In genomic region chr16:30521873-30522641, GRCh38 we compare ENCODE assay signal across 15 cellular contexts. TPM values are rescaled to one million over a fixed set of nuclear protein-coding genes. Genes with fewer than 3 reads are reported as not detected.
DNase-seq lines count a peak whose midpoint lies in the region; ATAC-seq, FAIRE-seq and TF ChIP-seq lines count a peak whose summit lies in the region.
"Had no signal": no experiment of that assay in that cellular context is flagged by ENCODE, and none has a peak within 500 bp of the region (broad histone marks: within the 10 kb centered on the region; RNA-seq: fewer than 3 reads in every experiment).

No MANE protein-coding gene starts in this region.

- H3K9me3 ChIP-seq in neutrophil, result no peaks in the 10 kb centered on the region
- H3K9me3 ChIP-seq in effector memory CD4-positive, alpha-beta T cell (ENCODE audit: control insufficient read depth, low read length), result no peaks in the 10 kb centered on the region
- H3K9me3 ChIP-seq: SJCRH30, thyroid gland had no signal

- H3K4me1 Mint-ChIP-seq in T-cell, result peaks cover 11 to 19% (median 13%) of the 10 kb centered on the region in 3 donors

- H3K4me3 Mint-ChIP-seq in T-cell, result no peak overlapping the region

- peak; percentile 13 for FAIRE-seq in GM12891 (lab: Jason Lieb, UNC)

- no peak for TF ChIP-seq POLR2A in GM12891 (IDR thresholded peaks at IDR 0.05; ENCODE audit: low read depth, low read length)

- POLR2A ChIA-PET in T-cell (lab: Charles Lee), result no interaction called here

- no peaks in the 10 kb centered on the region for H3K9me3 Mint-ChIP-seq in T-cell

- H3K27me3 Mint-ChIP-seq in T-cell, result no peaks in the 10 kb centered on the region

- H3K36me3 ChIP-seq in neutrophil, result peaks cover 65% of the 10 kb centered on the region
- H3K36me3 ChIP-seq in effector memory CD4-positive, alpha-beta T cell (ENCODE audit: control insufficient read depth, insufficient read depth, low read length), result peaks cover 47% of the 10 kb centered on the region

- no peak for DNase-seq in GM12891 (ENCODE audit: insufficient read length, low spot score)
- no peak for DNase-seq in T-cell
- DNase-seq in epithelial cell of proximal tubule (ENCODE audit: low read depth), result peak; percentile 88
- DNase-seq in effector memory CD4-positive, alpha-beta T cell, result no peak
- no peak for DNase-seq in GDM1 (lab: John Stamatoyannopoulos, UW)
- no peak for DNase-seq in C1 segment of cervical spinal cord (lab: John Stamatoyannopoulos, UW)
- DNase-seq: activated CD4-positive, CD25-positive, alpha-beta regulatory T cell; activated effector memory CD4-positive, alpha-beta T cell treated with anti-CD3 and anti-CD28 coated beads, Interleukin-2, amount 50 U/mL, for 16 hours; COR-L47; NCI-H187 treated with DMSO at 0.1 percent for 48 hours; NCI-H82; SJCRH30 had no signal

- H3K4me1 ChIP-seq in neutrophil (ENCODE audit: control insufficient read depth in 1 of 2, insufficient read depth in 1 of 2, low read depth in 1 of 2, low read length in 1 of 2), result peaks cover 6 to 9% of the 10 kb centered on the region in 2 experiments
- H3K4me1 ChIP-seq in effector memory CD4-positive, alpha-beta T cell (ENCODE audit: control insufficient read depth, insufficient read depth, low read length, poor library complexity, severe bottlenecking), result peaks cover 4% of the 10 kb centered on the region
- H3K4me1 ChIP-seq: SJCRH30 had no signal

- peak overlapping the region; percentile 4 for H3K27ac Mint-ChIP-seq in T-cell

- no peak for ATAC-seq in T-cell (replicated peaks in 1 of 4)
- ATAC-seq: esophagus mucosa had no signal

- no peak overlapping the region for H3K4me3 ChIP-seq in epithelial cell of proximal tubule (ENCODE audit: low read depth, low read length)
- H3K4me3 ChIP-seq in neutrophil (ENCODE audit: low read depth in 1 of 2, low read length in 1 of 2), result no peak overlapping the region
- no peak overlapping the region for H3K4me3 ChIP-seq in effector memory CD4-positive, alpha-beta T cell (ENCODE audit: insufficient read depth, low read depth, low read length, poor library complexity, severe bottlenecking)
- H3K4me3 ChIP-seq: SJCRH30, thyroid gland had no signal

- CTCF ChIA-PET in T-cell (lab: Charles Lee), result no interaction called here

- peaks cover 31% of the 10 kb centered on the region for H3K36me3 Mint-ChIP-seq in T-cell

- TF ChIP-seq CTCF in epithelial cell of proximal tubule (conservative IDR thresholded peaks at IDR 0.05; ENCODE audit: low read depth, low read length) (peak; percentile 19), neutrophil (IDR thresholded peaks at IDR 0.05) (no peak)

- H3K27me3 ChIP-seq in neutrophil, result no peaks in the 10 kb centered on the region
- H3K27me3 ChIP-seq in effector memory CD4-positive, alpha-beta T cell (replicated peaks; ENCODE audit: control insufficient read depth, insufficient read depth, low read length, poor library complexity, severe bottlenecking), result no peaks in the 10 kb centered on the region
- H3K27me3 ChIP-seq: SJCRH30, thyroid gland had no signal

- peak overlapping the region; percentile 11 for H3K27ac ChIP-seq in neutrophil
- H3K27ac ChIP-seq in effector memory CD4-positive, alpha-beta T cell (ENCODE audit: insufficient read depth, low read length, poor library complexity, severe bottlenecking), result no peak overlapping the region
- H3K27ac ChIP-seq: SJCRH30, thyroid gland had no signal

TF ChIP-seq in GM12891, 5 proteins besides CTCF, POLR2A, EP300 and RAD21:
- no peak for TF ChIP-seq POLR2AphosphoS5 (IDR thresholded peaks at IDR 0.05; ENCODE audit: low read depth, low read length)
- no peak for TF ChIP-seq SPI1 (IDR thresholded peaks at IDR 0.05; ENCODE audit: low read depth, low read length)
- TF ChIP-seq PAX5 (IDR thresholded peaks at IDR 0.05; ENCODE audit: insufficient read depth, low read length, severe bottlenecking), result no peak
- no peak for TF ChIP-seq TAF1 (IDR thresholded peaks at IDR 0.05; ENCODE audit: low read depth, low read length)
- TF ChIP-seq POU2F2 (IDR thresholded peaks at IDR 0.05; ENCODE audit: low read depth, low read length), result no peak

RNA-seq across cellular contexts. Expression of gene ZNF768, which starts 4.3 kb away (rescaled TPM):
- 14.0 TPM for polyA plus RNA-seq in GM12891 (2012; ENCODE audit: low read depth, missing spikeins)
- total RNA-seq in T-cell (1 to 10 TPM; 5.0 to 8.3 (median 7.2) TPM), epithelial cell of proximal tubule (34.8 and 35.2 TPM in 2 replicates)

RNA-seq across cellular contexts. Expression of gene ZNF747, which starts 12.6 kb away (rescaled TPM):
- polyA plus RNA-seq in GM12891 (2012; ENCODE audit: low read depth, missing spikeins), result 3.9 TPM
- total RNA-seq in T-cell (10 to 100 TPM in 3 of 5 donors, 1 to 10 TPM in 2; 6.8 to 17.4 (median 14.2) TPM), epithelial cell of proximal tubule (5.1 and 7.6 TPM in 2 replicates)

RNA-seq across cellular contexts. Expression of gene ZNF764, which starts 36.1 kb away (rescaled TPM):
- polyA plus RNA-seq in GM12891 (2012; ENCODE audit: low read depth, missing spikeins), result 4.2 TPM
- total RNA-seq in T-cell (10 to 100 TPM; 14.9 to 33.9 (median 27.3) TPM), epithelial cell of proximal tubule (5.2 and 10.9 TPM in 2 replicates)

RNA-seq across cellular contexts. Expression of gene ZNF688, which starts 49.5 kb away (rescaled TPM):
- polyA plus RNA-seq in GM12891 (2012; ENCODE audit: low read depth, missing spikeins), result 7.4 TPM
- 10 to 100 TPM; 11.9 to 25.9 (median 20.7) TPM for total RNA-seq in T-cell
- 8.2 and 9.1 TPM in 2 replicates for total RNA-seq in epithelial cell of proximal tubule

RNA-seq across cellular contexts. Expression of gene ITGAL, which starts 49.5 kb away (rescaled TPM):
- 35.4 TPM for polyA plus RNA-seq in GM12891 (2012; ENCODE audit: low read depth, missing spikeins)
- 100 to 1,000 TPM; 322 to 640 (median 518) TPM for total RNA-seq in T-cell
- not detected in 2 replicates for total RNA-seq in epithelial cell of proximal tubule
- total RNA-seq: SJCRH30 had no signal
